Comparison of ENCODE assay signal across 15 cellular contexts in genomic region chr19:55671054-55671378, GRCh38. TPM values are rescaled to one million over a fixed set of nuclear protein-coding genes. Genes with fewer than 3 reads are reported as not detected.
DNase-seq lines count a peak whose midpoint lies in the region; ATAC-seq, FAIRE-seq and TF ChIP-seq lines count a peak whose summit lies in the region.
"Had no signal": no experiment of that assay in that cellular context is flagged by ENCODE, and none has a peak within 500 bp of the region (broad histone marks: within the 10 kb centered on the region; RNA-seq: fewer than 3 reads in every experiment).

No MANE protein-coding gene starts in this region.

- H3K36me3 Mint-ChIP-seq in stimulated activated naive B cell treated with anti-CD40 and anti-IgM and Interleukin-4, amounts not matched to agents 10 μg/mL and 1 μg/mL and 100 μg/mL, for 72 hours: peaks cover 47 to 65% of the 10 kb centered on the region in 2 donors

- H3K27me3 ChIP-seq in cardiac muscle cell (no peaks in the 10 kb centered on the region), left ventricle myocardium inferior (ENCODE audit: low read depth) (no peaks in the 10 kb centered on the region), ectodermal cell (ENCODE audit: control insufficient read depth, insufficient read depth, low read length, poor library complexity, severe bottlenecking) (no peaks in the 10 kb centered on the region), stomach (no peaks in the 10 kb centered on the region), BE2C (no peaks in the 10 kb centered on the region)
- H3K27me3 ChIP-seq: neutrophil had no signal

- H3K4me1 Mint-ChIP-seq in stimulated activated naive B cell treated with anti-CD40 and anti-IgM and Interleukin-4, amounts not matched to agents 10 μg/mL and 1 μg/mL and 100 μg/mL, for 72 hours: peaks cover 37 to 39% of the 10 kb centered on the region in 2 donors

- H3K4me3 Mint-ChIP-seq in stimulated activated naive B cell treated with anti-CD40 and anti-IgM and Interleukin-4, amounts not matched to agents 10 μg/mL and 1 μg/mL and 100 μg/mL, for 72 hours: peak overlapping the region in 1 of 2 donors; percentile 22

- DNase-seq in cardiac muscle cell (ENCODE audit: low read depth in 1 of 2, low spot score in 1 of 2) (no peak), left ventricle myocardium inferior (no peak), stomach (no peak), kidney (no peak), BE2C (no peak)
- DNase-seq in stimulated activated naive B cell treated with anti-CD40 and anti-IgM and Interleukin-4, amounts not matched to agents 10 μg/mL and 1 μg/mL and 100 μg/mL, for 72 hours: no peak
- DNase-seq: activated CD4-positive, alpha-beta T cell treated with anti-CD3 and anti-CD28 coated beads, Interleukin-2, amount 50 U/mL, for 4 hours; activated T-cell treated with anti-CD3 and anti-CD28 coated beads for 4 hours; NCI-H2029; NCI-H345; stimulated activated CD4-positive, alpha-beta T cell treated with anti-CD3 and anti-CD28 coated beads, Interleukin-4, amount 100 ng/mL, for 4 hours had no signal

- H3K36me3 ChIP-seq in cardiac muscle cell (peaks cover 34% of the 10 kb centered on the region), left ventricle myocardium inferior (peaks cover 60% of the 10 kb centered on the region), ectodermal cell (ENCODE audit: control insufficient read depth, insufficient read depth, low read length) (peaks cover 41% of the 10 kb centered on the region), stomach (peaks cover 52 to 84% (median 83%) of the 10 kb centered on the region in 4 donors), kidney (ENCODE audit: control insufficient read depth in 1 of 2, insufficient read depth in 2 of 2, low read length in 2 of 2) (peaks cover 30 to 43% of the 10 kb centered on the region in 2 donors), BE2C (peaks cover 64% of the 10 kb centered on the region)

- 91 to 95% methylated on average over 2 of the region's 2 CpGs for WGBS in ectodermal cell, 2 experiments
- WGBS in stomach, 5 donors: 56 to 69% (median 65%) methylated on average over 2 of the region's 2 CpGs

- H3K27me3 Mint-ChIP-seq in stimulated activated naive B cell treated with anti-CD40 and anti-IgM and Interleukin-4, amounts not matched to agents 10 μg/mL and 1 μg/mL and 100 μg/mL, for 72 hours: no peaks in the 10 kb centered on the region

- TF ChIP-seq POLR2A in stomach (IDR thresholded peaks at IDR 0.05): no peak

- H3K4me3 ChIP-seq in cardiac muscle cell: no peak overlapping the region
- H3K4me3 ChIP-seq in left ventricle myocardium inferior: no peak overlapping the region
- H3K4me3 ChIP-seq in ectodermal cell (ENCODE audit: insufficient read depth, low read depth, low read length): no peak overlapping the region
- no peak overlapping the region for H3K4me3 ChIP-seq in stomach
- no peak overlapping the region for H3K4me3 ChIP-seq in kidney (ENCODE audit: low read length in 2 of 2)
- no peak overlapping the region for H3K4me3 ChIP-seq in BE2C (ENCODE audit: low read depth, low read length)

- TF ChIP-seq EP300 in Ishikawa (IDR thresholded peaks at IDR 0.05; ENCODE audit: borderline replicate concordance) (no peak), stomach (IDR thresholded peaks at IDR 0.05) (no peak)

- peak; percentile 1; the same call in 1 of the 2 replicates for TF ChIP-seq RAD21 in Ishikawa (IDR thresholded peaks at IDR 0.05; ENCODE audit: low read depth)

- peak overlapping the region; percentile 44 for H3K27ac Mint-ChIP-seq in stimulated activated naive B cell treated with anti-CD40 and anti-IgM and Interleukin-4, amounts not matched to agents 10 μg/mL and 1 μg/mL and 100 μg/mL, for 72 hours

- TF ChIP-seq CTCF in cardiac muscle cell (IDR thresholded peaks at IDR 0.05; ENCODE audit: low read depth, low read length) (no peak), left ventricle myocardium inferior (IDR thresholded peaks at IDR 0.05; ENCODE audit: borderline replicate concordance) (no peak), stomach (IDR thresholded peaks at IDR 0.05) (no peak), kidney (IDR thresholded peaks at IDR 0.05; ENCODE audit: borderline replicate concordance, extremely low read depth, insufficient read depth) (no peak), BE2C (IDR thresholded peaks at IDR 0.05; ENCODE audit: low read depth, low read length) (no peak)

- H3K4me1 ChIP-seq in cardiac muscle cell (ENCODE audit: low read depth) (peaks cover 6% of the 10 kb centered on the region), left ventricle myocardium inferior (peaks cover 67% of the 10 kb centered on the region), ectodermal cell (ENCODE audit: control insufficient read depth, insufficient read depth, low read length) (peaks cover 6% of the 10 kb centered on the region), stomach (peaks cover 31 to 87% (median 67%) of the 10 kb centered on the region in 4 donors), kidney (ENCODE audit: control insufficient read depth in 1 of 2, insufficient read depth in 1 of 2, low read depth in 1 of 2, low read length in 2 of 2) (peaks cover 8 to 11% of the 10 kb centered on the region in 2 donors), BE2C (peaks cover 5% of the 10 kb centered on the region)

- no peak for ATAC-seq in stimulated activated naive B cell treated with anti-CD40 and anti-IgM and Interleukin-4, amounts not matched to agents 10 μg/mL and 1 μg/mL and 100 μg/mL, for 72 hours (replicated peaks)

- no peaks in the 10 kb centered on the region for H3K9me3 ChIP-seq in cardiac muscle cell (ENCODE audit: low read depth)
- H3K9me3 ChIP-seq in left ventricle myocardium inferior (replicated peaks): no peaks in the 10 kb centered on the region
- no peaks in the 10 kb centered on the region for H3K9me3 ChIP-seq in ectodermal cell (ENCODE audit: control insufficient read depth, low read length)
- H3K9me3 ChIP-seq in stomach: no peaks in the 10 kb centered on the region
- no peaks in the 10 kb centered on the region for H3K9me3 ChIP-seq in kidney (ENCODE audit: control insufficient read depth in 1 of 2, low read length in 2 of 2)
- no peaks in the 10 kb centered on the region for H3K9me3 ChIP-seq in BE2C
- H3K9me3 ChIP-seq: neutrophil had no signal

- no peak for FAIRE-seq in kidney (lab: Jason Lieb, UNC)
- FAIRE-seq: astrocyte had no signal

- H3K9me3 Mint-ChIP-seq in stimulated activated naive B cell treated with anti-CD40 and anti-IgM and Interleukin-4, amounts not matched to agents 10 μg/mL and 1 μg/mL and 100 μg/mL, for 72 hours: no peaks in the 10 kb centered on the region

- intact Hi-C loops in left ventricle myocardium inferior (cut with micrococcal nuclease): no loop called here
- intact Hi-C loops in stomach (cut with DNase I; ENCODE audit: low total_unique reads): no loop called here
- intact Hi-C loops in kidney (cut with DNase I): no loop called here

- H3K27ac ChIP-seq in cardiac muscle cell: peak overlapping the region; percentile 46
- H3K27ac ChIP-seq in left ventricle myocardium inferior (replicated peaks): no peak overlapping the region
- H3K27ac ChIP-seq in ectodermal cell (ENCODE audit: insufficient read depth, low read depth, low read length, poor library complexity, severe bottlenecking): peak overlapping the region; percentile 11
- H3K27ac ChIP-seq in stomach: peak overlapping the region in 1 of 5 donors; percentile 37
- no peak overlapping the region for H3K27ac ChIP-seq in kidney (ENCODE audit: low read depth in 2 of 2, low read length in 2 of 2)

- no peak overlapping the region for H3K9ac ChIP-seq in kidney (ENCODE audit: low read length in 2 of 2)

RNA-seq across cellular contexts. Expression of gene EPN1, which starts 4.0 kb away (rescaled TPM):
- 144 and 164 TPM in 2 replicates for total RNA-seq in cardiac muscle cell
- 151 and 173 TPM in 2 replicates for polyA plus RNA-seq in cardiac muscle cell
- total RNA-seq in left ventricle myocardium inferior: 205 TPM
- polyA plus RNA-seq in ectodermal cell (2013, experiment 1 of 4): 130 TPM
- polyA plus RNA-seq in ectodermal cell (2013, experiment 2 of 4): 124 TPM
- polyA plus RNA-seq in ectodermal cell (2013, experiment 3 of 4): 81.3 TPM
- 76.1 TPM for polyA plus RNA-seq in ectodermal cell (2013, experiment 4 of 4)
- total RNA-seq in stomach: 100 to 1,000 TPM in 3 of 5 donors, 10 to 100 TPM in 2; 17.8 to 363 (median 184) TPM
- polyA plus RNA-seq in stomach: 100 to 1,000 TPM in 2 of 3 donors, 10 to 100 TPM in 1; 74.6 to 213 (median 183) TPM
- total RNA-seq in kidney: 145 TPM
- polyA plus RNA-seq in kidney (ENCODE audit: insufficient read depth, low read depth, low replicate concordance): 138 TPM
- polyA plus RNA-seq in BE2C (2012; ENCODE audit: insufficient read depth, insufficient read length, low read depth): 358 TPM

RNA-seq across cellular contexts. Expression of gene U2AF2, which starts 16.2 kb away (rescaled TPM):
- total RNA-seq in cardiac muscle cell: 170 and 187 TPM in 2 replicates
- polyA plus RNA-seq in cardiac muscle cell: 13.4 and 16.3 TPM in 2 replicates
- 74.0 TPM for total RNA-seq in left ventricle myocardium inferior
- polyA plus RNA-seq in ectodermal cell (2013, experiment 1 of 4): 300 TPM
- 239 TPM for polyA plus RNA-seq in ectodermal cell (2013, experiment 2 of 4)
- 197 TPM for polyA plus RNA-seq in ectodermal cell (2013, experiment 3 of 4)
- 204 TPM for polyA plus RNA-seq in ectodermal cell (2013, experiment 4 of 4)
- 100 to 1,000 TPM in 4 of 5 donors, 10 to 100 TPM in 1; 70.5 to 463 (median 183) TPM for total RNA-seq in stomach
- 10 to 100 TPM; 53.2 to 91.4 (median 62.2) TPM for polyA plus RNA-seq in stomach
- 161 TPM for total RNA-seq in kidney
- polyA plus RNA-seq in kidney (ENCODE audit: insufficient read depth, low read depth, low replicate concordance): 54.8 TPM
- 543 TPM for polyA plus RNA-seq in BE2C (2012; ENCODE audit: insufficient read depth, insufficient read length, low read depth)

RNA-seq across cellular contexts. Expression of gene CCDC106, which starts 23.0 kb away (rescaled TPM):
- total RNA-seq in cardiac muscle cell: 42.4 and 49.2 TPM in 2 replicates
- 40.6 and 43.5 TPM in 2 replicates for polyA plus RNA-seq in cardiac muscle cell
- total RNA-seq in left ventricle myocardium inferior: 14.6 TPM
- polyA plus RNA-seq in ectodermal cell (2013, experiment 1 of 4): 24.8 TPM
- 24.6 TPM for polyA plus RNA-seq in ectodermal cell (2013, experiment 2 of 4)
- polyA plus RNA-seq in ectodermal cell (2013, experiment 3 of 4): 17.5 TPM
- polyA plus RNA-seq in ectodermal cell (2013, experiment 4 of 4): 18.4 TPM
- total RNA-seq in stomach: 10 to 100 TPM in 3 of 5 donors, 1 to 10 TPM in 2; 3.5 to 25.5 (median 13.4) TPM
- polyA plus RNA-seq in stomach: 10 to 100 TPM; 12.0 to 19.4 (median 14.1) TPM
- 22.7 TPM for total RNA-seq in kidney
- polyA plus RNA-seq in kidney (ENCODE audit: insufficient read depth, low read depth, low replicate concordance): 51.9 TPM
- 51.0 TPM for polyA plus RNA-seq in BE2C (2012; ENCODE audit: insufficient read depth, insufficient read length, low read depth)

RNA-seq across cellular contexts. Expression of gene ZNF581, which starts 27.6 kb away (rescaled TPM):
- total RNA-seq in cardiac muscle cell: 28.4 and 42.0 TPM in 2 replicates
- polyA plus RNA-seq in cardiac muscle cell: 22.3 and 28.7 TPM in 2 replicates
- 7.1 TPM for total RNA-seq in left ventricle myocardium inferior
- 41.1 TPM for polyA plus RNA-seq in ectodermal cell (2013, experiment 1 of 4)
- 40.1 TPM for polyA plus RNA-seq in ectodermal cell (2013, experiment 2 of 4)
- polyA plus RNA-seq in ectodermal cell (2013, experiment 3 of 4): 41.4 TPM
- 45.9 TPM for polyA plus RNA-seq in ectodermal cell (2013, experiment 4 of 4)
- total RNA-seq in stomach: 10 to 100 TPM in 1 of 5 donors, 1 to 10 TPM in 4; 2.2 to 14.5 (median 5.3) TPM
- polyA plus RNA-seq in stomach: 10 to 100 TPM; 14.9 to 27.8 (median 21.2) TPM
- 23.6 TPM for total RNA-seq in kidney
- 22.0 TPM for polyA plus RNA-seq in kidney (ENCODE audit: insufficient read depth, low read depth, low replicate concordance)
- polyA plus RNA-seq in BE2C (2012; ENCODE audit: insufficient read depth, insufficient read length, low read depth): 42.2 TPM

RNA-seq across cellular contexts. Expression of gene ZNF580, which starts 30.2 kb away (rescaled TPM):
- total RNA-seq in cardiac muscle cell (78.4 and 84.9 TPM in 2 replicates), left ventricle myocardium inferior (11.8 TPM), stomach (10 to 100 TPM in 4 of 5 donors, not detected in 1; 10.6 to 55.0 (median 16.6) TPM), kidney (56.8 TPM)
- polyA plus RNA-seq in cardiac muscle cell (104 and 124 TPM in 2 replicates), stomach (10 to 100 TPM; 18.6 to 26.9 (median 21.5) TPM), kidney (ENCODE audit: insufficient read depth, low read depth, low replicate concordance) (47.0 TPM)
- 45.3 TPM for polyA plus RNA-seq in ectodermal cell (2013, experiment 1 of 4)
- polyA plus RNA-seq in ectodermal cell (2013, experiment 2 of 4): 44.3 TPM
- polyA plus RNA-seq in ectodermal cell (2013, experiment 3 of 4): 41.1 TPM
- 44.7 TPM for polyA plus RNA-seq in ectodermal cell (2013, experiment 4 of 4)
- polyA plus RNA-seq in BE2C (2012; ENCODE audit: insufficient read depth, insufficient read length, low read depth): 129 TPM

Comparison
In these comparisons a context has a peak if more than half of its experiments do, and no peak if none do; other contexts are left out.
1. H3K27ac ChIP-seq: peak in cardiac muscle cell (single experiment) and ectodermal cell (single experiment); none in left ventricle myocardium inferior (single experiment) and kidney (0 of 2).